In the genomic region with DNA sequence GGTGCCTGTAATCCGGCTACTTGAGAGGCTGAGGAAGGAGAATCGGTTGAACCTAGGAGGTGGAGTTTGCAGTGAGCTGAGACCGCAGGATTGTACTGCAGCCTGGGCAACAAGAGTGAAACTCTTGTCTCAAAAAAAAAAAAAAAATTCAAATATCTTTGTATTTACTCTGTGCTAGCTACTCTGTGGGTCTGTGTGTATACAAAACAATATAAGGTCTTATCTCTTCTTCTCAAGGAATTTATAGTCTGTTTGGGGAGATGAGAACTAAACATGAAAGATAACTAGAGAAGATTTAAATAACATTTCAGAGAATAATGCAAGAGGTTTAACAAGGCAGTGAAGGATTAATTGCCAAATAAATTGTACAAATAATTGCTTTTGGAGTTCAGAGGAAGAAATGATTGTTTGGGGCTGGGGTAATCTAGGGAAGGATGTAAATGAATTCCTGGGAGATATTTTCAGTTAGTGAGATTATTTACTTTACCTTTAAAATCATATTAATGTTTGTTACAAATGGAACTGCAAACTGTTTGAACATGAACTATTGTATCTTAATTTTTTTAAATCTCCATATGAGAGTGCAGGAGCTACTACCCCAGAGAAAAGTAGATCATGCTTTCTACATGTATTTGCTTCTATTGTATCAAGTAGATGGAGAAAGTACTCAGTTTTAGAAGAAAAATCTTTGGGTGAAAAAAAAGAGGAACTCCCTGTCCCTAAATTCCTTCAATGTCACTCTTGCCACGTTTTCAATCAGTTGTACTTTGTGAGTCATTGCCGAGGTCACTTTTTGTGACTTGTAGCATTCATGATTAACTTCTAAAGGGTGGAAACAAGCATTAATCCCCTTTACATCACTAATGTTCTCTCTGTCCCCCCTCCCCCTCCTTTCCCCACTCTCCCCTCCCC, we compare ENCODE assay signal across 10 cellular contexts. TPM values are rescaled to one million over a fixed set of nuclear protein-coding genes. Genes with fewer than 3 reads are reported as not detected.
DNase-seq lines count a peak whose midpoint lies in the region; ATAC-seq and TF ChIP-seq lines count a peak whose summit lies in the region.
"Had no signal": no experiment of that assay in that cellular context is flagged by ENCODE, and none has a peak within 500 bp of the region (broad histone marks: within the 10 kb centered on the region; RNA-seq: fewer than 3 reads in every experiment).

No MANE protein-coding gene starts in this region.

- no peak overlapping the region for H3K18ac ChIP-seq in mesenchymal stem cell (ENCODE audit: low read depth in 1 of 2, low read length in 2 of 2)

- no peak for TF ChIP-seq CTCF in C4-2B (conservative IDR thresholded peaks at IDR 0.05)
- no peak for TF ChIP-seq CTCF in HL-60 (IDR thresholded peaks at IDR 0.05; ENCODE audit: insufficient read depth, low read length)
- TF ChIP-seq CTCF in RWPE1 (conservative IDR thresholded peaks at IDR 0.05; ENCODE audit: low read depth): no peak

- no peak for ATAC-seq in T-helper 17 cell
- ATAC-seq: mucosa of descending colon had no signal

- no peaks in the 10 kb centered on the region for H3K27me3 Mint-ChIP-seq in T-helper 17 cell

- H3K4me1 ChIP-seq in mesenchymal stem cell (ENCODE audit: control insufficient read depth, insufficient read depth, low read depth, low read length): peaks cover 13% of the 10 kb centered on the region

- H3K27ac Mint-ChIP-seq in T-helper 17 cell: peak overlapping the region; percentile 6

- no peaks in the 10 kb centered on the region for H3K9me3 ChIP-seq in T-helper 17 cell (ENCODE audit: control insufficient read depth, low read length, poor library complexity, severe bottlenecking)
- no peaks in the 10 kb centered on the region for H3K9me3 ChIP-seq in mesenchymal stem cell (ENCODE audit: control insufficient read depth, low read length)
- H3K9me3 ChIP-seq: mucosa of descending colon had no signal

- POLR2A ChIA-PET in RWPE1 (lab: Yijun Ruan, JAX; ENCODE audit: low non-redundant PET): no interaction called here

- H2BK120ac ChIP-seq in mesenchymal stem cell (ENCODE audit: low read depth, low read length): no peak overlapping the region

- peaks cover 38% of the 10 kb centered on the region for H3K4me1 Mint-ChIP-seq in T-helper 17 cell

- peak overlapping the region; percentile 36 for H3K9ac ChIP-seq in mesenchymal stem cell (ENCODE audit: low read length)

- no peak overlapping the region for H2BK15ac ChIP-seq in mesenchymal stem cell (ENCODE audit: low read depth, poor library complexity, severe bottlenecking)

- H3K36me3 ChIP-seq in mesenchymal stem cell (ENCODE audit: control insufficient read depth in 1 of 2, insufficient read depth in 2 of 2, low read depth in 1 of 2, low read length in 2 of 2): no peaks in the 10 kb centered on the region

- H3K27me3 ChIP-seq in HL-60 (ENCODE audit: insufficient read depth, poor library complexity, severe bottlenecking): no peaks in the 10 kb centered on the region
- no peaks in the 10 kb centered on the region for H3K27me3 ChIP-seq in mesenchymal stem cell (ENCODE audit: control insufficient read depth in 1 of 2, insufficient read depth in 1 of 2, low read length in 2 of 2)

- H2BK12ac ChIP-seq in mesenchymal stem cell (ENCODE audit: low read length in 2 of 2): no peak overlapping the region

- H3K4ac ChIP-seq in mesenchymal stem cell (ENCODE audit: low read depth in 1 of 2, low read length in 2 of 2): no peak overlapping the region

- H3K4me3 Mint-ChIP-seq in T-helper 17 cell: no peak overlapping the region

- H2AK5ac ChIP-seq in mesenchymal stem cell (ENCODE audit: low read length, severe bottlenecking): no peak overlapping the region

- peaks cover 15% of the 10 kb centered on the region for H3K79me1 ChIP-seq in mesenchymal stem cell (replicated peaks; ENCODE audit: low read length, poor library complexity, severe bottlenecking)

- no peaks in the 10 kb centered on the region for H3K36me3 Mint-ChIP-seq in T-helper 17 cell (ENCODE audit: low read depth)

- H3K4me2 ChIP-seq in mesenchymal stem cell (ENCODE audit: low read length, poor library complexity, severe bottlenecking): no peak overlapping the region

- no peak overlapping the region for H3K4me3 ChIP-seq in HL-60 (replicated peaks; ENCODE audit: insufficient read depth, low read length)
- H3K4me3 ChIP-seq in mesenchymal stem cell (ENCODE audit: insufficient read depth in 1 of 2, low read depth in 1 of 2, low read length in 2 of 2): no peak overlapping the region
- H3K4me3 ChIP-seq: mucosa of descending colon had no signal

- H3K27ac ChIP-seq in C4-2B: peak overlapping the region; percentile 56
- H3K27ac ChIP-seq in HL-60 (replicated peaks): no peak overlapping the region
- H3K27ac ChIP-seq in mesenchymal stem cell (ENCODE audit: low read length, poor library complexity, severe bottlenecking): no peak overlapping the region
- H3K27ac ChIP-seq in RWPE1: no peak overlapping the region

- H3K23ac ChIP-seq in mesenchymal stem cell (ENCODE audit: low read length in 2 of 2): no peak overlapping the region

- CTCF ChIA-PET in RWPE1 (lab: Yijun Ruan, JAX): interaction anchor here (0.6 kb wide), 2 partner anchors 23 to 345 kb away, joined by 3 to 6 read pairs; no protein-coding TSS in a partner anchor

- no peak overlapping the region for H4K8ac ChIP-seq in mesenchymal stem cell (ENCODE audit: low read length)

- 64% methylated on average over 2 of the region's 5 CpGs for WGBS in mesenchymal stem cell

- H2AFZ ChIP-seq in mesenchymal stem cell (ENCODE audit: low read depth, low read length): no peak overlapping the region

- no peak overlapping the region for H4K91ac ChIP-seq in mesenchymal stem cell (ENCODE audit: low read length)

- DNase-seq in HL-60 (ENCODE audit: low read depth in 1 of 2, low spot score in 1 of 2) (peak; percentile 36 to 38), T-helper 17 cell (no peak), mesenchymal stem cell (peak; percentile 59), HK-2 (ENCODE audit: unreplicated experiment) (no peak), NCI-H345 treated with DMSO at 0.1 percent for 48 hours (lab: John Stamatoyannopoulos, UW; ENCODE audit: unreplicated experiment) (no peak), EL (no peak), RWPE1 (ENCODE audit: low spot score) (no peak)
- DNase-seq: mucosa of descending colon, SHP77 treated with DMSO at 0.1 percent for 48 hours had no signal

- no peak overlapping the region for H2BK5ac ChIP-seq in mesenchymal stem cell (ENCODE audit: low read depth, low read length, poor library complexity, severe bottlenecking)

- no peak overlapping the region for H3K14ac ChIP-seq in mesenchymal stem cell (ENCODE audit: low read length in 2 of 2)

RNA-seq across cellular contexts. Expression of a gene that starts 39.0 kb away (rescaled TPM):
- total RNA-seq in T-helper 17 cell: 10 to 100 TPM; 55.4 to 58.2 TPM
- polyA plus RNA-seq in mesenchymal stem cell (2013, experiment 1 of 2): 16.9 TPM
- polyA plus RNA-seq in mesenchymal stem cell (2013, experiment 2 of 2): 16.3 TPM

Comparison
In these comparisons a context has a peak if more than half of its experiments do, and no peak if none do; other contexts are left out.
1. DNase-seq: peak in HL-60 (2 of 2) and mesenchymal stem cell (single experiment); none in T-helper 17 cell (0 of 3), HK-2 (single experiment), NCI-H345 treated with DMSO at 0.1 percent for 48 hours (single experiment), EL (single experiment) and RWPE1 (single experiment).